15 cellular contexts compared by ENCODE assay signal in the genomic region with DNA sequence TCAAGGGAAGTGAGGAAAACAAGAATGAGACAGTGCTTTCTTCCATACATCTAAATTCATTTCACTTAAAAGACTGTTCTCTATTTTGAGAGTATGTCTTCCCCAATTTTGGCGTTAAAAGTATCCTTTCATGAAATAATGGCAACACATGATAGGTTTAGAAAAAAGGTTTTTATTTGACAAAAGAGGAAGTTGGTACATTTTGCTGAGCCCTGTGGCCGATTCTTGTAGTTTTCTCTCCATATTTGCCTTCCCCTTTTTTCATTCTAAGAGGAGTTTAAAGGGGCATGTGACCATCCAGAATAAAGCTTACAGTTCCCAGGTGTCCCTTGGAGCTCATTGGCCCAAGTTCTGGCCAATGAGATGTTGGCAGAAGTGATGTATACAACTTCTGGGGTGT.
DNase-seq lines count a peak whose midpoint lies in the region; ATAC-seq, FAIRE-seq and TF ChIP-seq lines count a peak whose summit lies in the region.
"Had no signal": no experiment of that assay in that cellular context is flagged by ENCODE, and none has a peak within 500 bp of the region (broad histone marks: within the 10 kb centered on the region; RNA-seq: fewer than 3 reads in every experiment).

No MANE protein-coding gene starts in this region.

- no peaks in the 10 kb centered on the region for H3K9me3 ChIP-seq in osteoblast (ENCODE audit: low read depth, low read length)

- no peak overlapping the region for H3K4me3 ChIP-seq in osteoblast (ENCODE audit: insufficient read depth, low read length)

- H3K27ac ChIP-seq in osteoblast (ENCODE audit: low read depth, low read length) (no peak overlapping the region), foreskin keratinocyte (no peak overlapping the region)

- H3K4me1 ChIP-seq in osteoblast (ENCODE audit: insufficient read depth, low read length) (peaks cover 21% of the 10 kb centered on the region), foreskin keratinocyte (no peaks in the 10 kb centered on the region)

- no peak overlapping the region for H2AFZ ChIP-seq in osteoblast (ENCODE audit: low read length)

- no peaks in the 10 kb centered on the region for H3K36me3 ChIP-seq in osteoblast (ENCODE audit: insufficient read depth, low read length)

- TF ChIP-seq CTCF in osteoblast (IDR thresholded peaks at IDR 0.05; ENCODE audit: extremely low read depth, low read depth, low read length) (no peak), foreskin keratinocyte (conservative IDR thresholded peaks at IDR 0.05) (no peak)

- H3K27me3 ChIP-seq in osteoblast (ENCODE audit: insufficient read depth, low read length) (peaks cover 7% of the 10 kb centered on the region), foreskin keratinocyte (peaks cover 4% of the 10 kb centered on the region)

- no peak overlapping the region for H3K4me2 ChIP-seq in osteoblast (ENCODE audit: insufficient read depth, low read length)

- FAIRE-seq in GM12891 (lab: Jason Lieb, UNC): no peak

- no peaks in the 10 kb centered on the region for H4K20me1 ChIP-seq in osteoblast (ENCODE audit: insufficient read depth, low read length)

- no peak for DNase-seq in GM12891 (ENCODE audit: insufficient read length, low spot score)
- DNase-seq in NAMALWA (ENCODE audit: low spot score): peak; percentile 1
- DNase-seq in SIG-M5 treated with dmso at 0.1 percent for 504 hours (lab: John Stamatoyannopoulos, UW; ENCODE audit: unreplicated experiment): peak; percentile 51
- peak; percentile 48 for DNase-seq in osteoblast (ENCODE audit: insufficient read length, low spot score, missing footprints)
- no peak for DNase-seq in foreskin keratinocyte
- DNase-seq: CD4-positive, alpha-beta memory T cell; DMS79 treated with DMSO at 0.1 percent for 48 hours; GDM1; H7; NCI-H1105; NCI-H187; NCI-H82 had no signal

- ATAC-seq in foreskin keratinocyte (no peak), GM18868 (IDR thresholded peaks at IDR 0.05; ENCODE audit: unreplicated experiment) (no peak), GM21390 (IDR thresholded peaks at IDR 0.05; ENCODE audit: unreplicated experiment) (no peak), GM18870 (IDR thresholded peaks at IDR 0.05; ENCODE audit: unreplicated experiment) (no peak)

- no peaks in the 10 kb centered on the region for H3K79me2 ChIP-seq in osteoblast (ENCODE audit: insufficient read depth, low read length)

- TF ChIP-seq POLR2A in GM12891 (IDR thresholded peaks at IDR 0.05; ENCODE audit: low read depth, low read length): no peak

TF ChIP-seq in GM12891, 5 proteins besides CTCF, POLR2A, EP300 and RAD21:
- TF ChIP-seq SPI1 (IDR thresholded peaks at IDR 0.05; ENCODE audit: low read depth, low read length): peak; percentile 36; the same call in 1 of the 2 replicates
- no peak for TF ChIP-seq PAX5 (IDR thresholded peaks at IDR 0.05; ENCODE audit: insufficient read depth, low read length, severe bottlenecking)
- no peak for TF ChIP-seq TAF1 (IDR thresholded peaks at IDR 0.05; ENCODE audit: low read depth, low read length)
- TF ChIP-seq POU2F2 (IDR thresholded peaks at IDR 0.05; ENCODE audit: low read depth, low read length): no peak
TF ChIP-seq in GM12891: peak in this region for 1.

Comparison
In these comparisons a context has a peak if more than half of its experiments do, and no peak if none do; other contexts are left out.
1. DNase-seq: peak in NAMALWA (single experiment), SIG-M5 treated with dmso at 0.1 percent for 504 hours (single experiment) and osteoblast (single experiment); none in GM12891 (single experiment) and foreskin keratinocyte (0 of 2).